In genomic region chr15:55721554-55722185, GRCh38 we compare ENCODE assay signal across 29 cellular contexts. TPM values are rescaled to one million over a fixed set of nuclear protein-coding genes. Genes with fewer than 3 reads are reported as not detected.
"Had no signal": no experiment of that assay in that cellular context is flagged by ENCODE, and none has a peak within 500 bp of the region (broad histone marks: within the 10 kb centered on the region; RNA-seq: fewer than 3 reads in every experiment).

No MANE protein-coding gene starts in this region.

- H3K4me1 ChIP-seq: gastroesophageal sphincter, lower lobe of right lung, right lobe of liver, upper lobe of left lung, vagina had no signal

- H3K4me3 ChIP-seq: gastroesophageal sphincter, lower lobe of right lung, right lobe of liver, skin epidermis, upper lobe of left lung, vagina had no signal

- H3K36me3 ChIP-seq: gastroesophageal sphincter, lower lobe of right lung, right lobe of liver, upper lobe of left lung, vagina had no signal

- H3K9me3 ChIP-seq: lower lobe of right lung, right lobe of liver, upper lobe of left lung, vagina had no signal

- H3K27me3 ChIP-seq: right lobe of liver, upper lobe of left lung, vagina had no signal

- DNase-seq: activated CD4-positive, alpha-beta T cell treated with anti-CD3 and anti-CD28 coated beads, Interleukin-2, amount 10 ng/mL, durations not matched to agents 7 days and 5 days; activated CD4-positive, CD25-positive, alpha-beta regulatory T cell treated with anti-CD3 and anti-CD28 coated beads, Interleukin-2, amount 50 U/mL, for 72 hours; activated gamma-delta T cell; activated naive CD4-positive, alpha-beta T cell treated with anti-CD3 and anti-CD28 coated beads, Interleukin-2, amount 50 U/mL, for 16 hours; activated naive CD8-positive, alpha-beta T cell treated with anti-CD3 and anti-CD28 coated beads, Interleukin-2, amount 50 U/mL, for 24 hours; activated T-cell treated with anti-CD3 and anti-CD28 coated beads, Interleukin-2, amount 50 U/mL, for 1 hour; amygdala; caudate nucleus; cortex of kidney; effector memory CD8-positive, alpha-beta T cell; head of caudate nucleus; hippocampal formation; kidney glomerular epithelial cell; lower lobe of right lung; mesenchymal stem cell; naive thymus-derived CD8-positive, alpha-beta T cell; posterior cingulate gyrus; right lobe of liver; stimulated activated CD4-positive, alpha-beta T cell treated with anti-CD3 and anti-CD28 coated beads, Interleukin-4, amount 100 ng/mL, for 24 hours; substantia nigra; SW 1271; T-helper 9 cell; upper lobe of left lung had no signal

- ATAC-seq: activated naive CD8-positive, alpha-beta T cell treated with anti-CD3 and anti-CD28 coated beads, Interleukin-2, amount 50 U/mL, for 24 hours; effector memory CD8-positive, alpha-beta T cell; gastroesophageal sphincter; left lobe of liver; lower lobe of right lung; naive thymus-derived CD8-positive, alpha-beta T cell; right lobe of liver; stimulated activated effector memory CD8-positive, alpha-beta T cell treated with anti-CD3 and anti-CD28 coated beads, Interleukin-12 subunit alpha, Interleukin-12 subunit beta, amount 100 ng/mL, for 72 hours had no signal

- H3K27ac ChIP-seq: gastroesophageal sphincter, lower lobe of right lung, right lobe of liver, skin epidermis, upper lobe of left lung, vagina, VCaP had no signal

RNA-seq across cellular contexts. Expression of gene PRTG, which starts 21.3 kb away (rescaled TPM):
- polyA plus RNA-seq: naive thymus-derived CD8-positive, alpha-beta T cell had no signal
